In genomic region chr10:14954001-14954770, GRCh38 we compare ENCODE assay signal across 1 cellular context.
A peak's percentile ranks its signal among the peaks of the same experiment; 100 is the strongest.
TF ChIP-seq lines count a peak whose summit lies in the region.

DCLRE1C (minus strand) TSS chr10:14954096; CDS start chr10:14954010, 86 bp downstream.

TF ChIP-seq in HepG2, 621 proteins besides CTCF, POLR2A, EP300 and RAD21 (continued from another document and continues in another):
- TF ChIP-seq KIAA2018 (CRISPR knock-in tag; IDR thresholded peaks at IDR 0.05; ENCODE audit: borderline replicate concordance) = no peak
- peak; percentile 91 for TF ChIP-seq KMT2A (CRISPR knock-in tag; IDR thresholded peaks at IDR 0.05)
- no peak for TF ChIP-seq ZBTB40 (IDR thresholded peaks at IDR 0.05)
- peak; percentile 84 for TF ChIP-seq ZBTB40 (CRISPR knock-in tag; IDR thresholded peaks at IDR 0.05)
- peak; percentile 95; the same call in 1 of the 2 replicates for TF ChIP-seq ZNF225 (CRISPR knock-in tag; IDR thresholded peaks at IDR 0.05)
- peak; percentile 56; the same call in 1 of the 2 replicates for TF ChIP-seq DNMT3B (CRISPR knock-in tag; conservative IDR thresholded peaks at IDR 0.05)
- TF ChIP-seq PREB (CRISPR knock-in tag; IDR thresholded peaks at IDR 0.05) = no peak
- TF ChIP-seq THYN1 (CRISPR knock-in tag; IDR thresholded peaks at IDR 0.05; ENCODE audit: borderline replicate concordance, low read depth) = 0 out of 2 replicates have a peak, but pooled peaks have one; percentile 60
- TF ChIP-seq HMGXB4 (CRISPR knock-in tag; IDR thresholded peaks at IDR 0.05; ENCODE audit: borderline replicate concordance in 1 of 2, low read depth in 1 of 2) = peak; percentile 69 to 86
- peak; percentile 95; the same call in 1 of the 2 replicates for TF ChIP-seq ZNF704 (CRISPR knock-in tag; IDR thresholded peaks at IDR 0.05; ENCODE audit: borderline replicate concordance)
- TF ChIP-seq KDM2A (CRISPR knock-in tag; IDR thresholded peaks at IDR 0.05; ENCODE audit: borderline replicate concordance, low read depth) = peak; percentile 93
- TF ChIP-seq ZFP36 (IDR thresholded peaks at IDR 0.05; ENCODE audit: borderline replicate concordance, low read depth, low read length, partially characterized antibody) = no peak
- TF ChIP-seq DMAP1 (CRISPR knock-in tag; IDR thresholded peaks at IDR 0.05) = peak; percentile 96
- TF ChIP-seq MZF1 (CRISPR knock-in tag; IDR thresholded peaks at IDR 0.05; ENCODE audit: borderline replicate concordance) = no peak
- TF ChIP-seq ZFX (CRISPR knock-in tag; IDR thresholded peaks at IDR 0.05; ENCODE audit: low read depth) = peak; percentile 87
- peak; percentile 60; the same call in 1 of the 2 replicates for TF ChIP-seq HIC2 (CRISPR knock-in tag; IDR thresholded peaks at IDR 0.05; ENCODE audit: low read depth)
- TF ChIP-seq DBP (CRISPR knock-in tag; IDR thresholded peaks at IDR 0.05; ENCODE audit: not compliant biosample characterization) = peak; percentile 26
- TF ChIP-seq ZNF18 (CRISPR knock-in tag; IDR thresholded peaks at IDR 0.05; ENCODE audit: insufficient replicate concordance) = peak; percentile 76
- TF ChIP-seq ZNF124 (CRISPR knock-in tag; IDR thresholded peaks at IDR 0.05) = peak; percentile 94; the same call in 1 of the 2 replicates
- TF ChIP-seq MXD4 (CRISPR knock-in tag; IDR thresholded peaks at IDR 0.05) = peak; percentile 93
- TF ChIP-seq WIZ (CRISPR knock-in tag; IDR thresholded peaks at IDR 0.05) = peak; percentile 31; the same call in 1 of the 2 replicates
- peak; percentile 70 for TF ChIP-seq HNRNPLL (IDR thresholded peaks at IDR 0.05; ENCODE audit: low read depth, low read length, poor library complexity, severe bottlenecking)
- no peak for TF ChIP-seq GPN1 (CRISPR knock-in tag; IDR thresholded peaks at IDR 0.05; ENCODE audit: borderline replicate concordance)
- no peak for TF ChIP-seq MAFF (IDR thresholded peaks at IDR 0.05; ENCODE audit: low read depth, low read length)
